1 cellular context compared by ENCODE assay signal in the genomic region with DNA sequence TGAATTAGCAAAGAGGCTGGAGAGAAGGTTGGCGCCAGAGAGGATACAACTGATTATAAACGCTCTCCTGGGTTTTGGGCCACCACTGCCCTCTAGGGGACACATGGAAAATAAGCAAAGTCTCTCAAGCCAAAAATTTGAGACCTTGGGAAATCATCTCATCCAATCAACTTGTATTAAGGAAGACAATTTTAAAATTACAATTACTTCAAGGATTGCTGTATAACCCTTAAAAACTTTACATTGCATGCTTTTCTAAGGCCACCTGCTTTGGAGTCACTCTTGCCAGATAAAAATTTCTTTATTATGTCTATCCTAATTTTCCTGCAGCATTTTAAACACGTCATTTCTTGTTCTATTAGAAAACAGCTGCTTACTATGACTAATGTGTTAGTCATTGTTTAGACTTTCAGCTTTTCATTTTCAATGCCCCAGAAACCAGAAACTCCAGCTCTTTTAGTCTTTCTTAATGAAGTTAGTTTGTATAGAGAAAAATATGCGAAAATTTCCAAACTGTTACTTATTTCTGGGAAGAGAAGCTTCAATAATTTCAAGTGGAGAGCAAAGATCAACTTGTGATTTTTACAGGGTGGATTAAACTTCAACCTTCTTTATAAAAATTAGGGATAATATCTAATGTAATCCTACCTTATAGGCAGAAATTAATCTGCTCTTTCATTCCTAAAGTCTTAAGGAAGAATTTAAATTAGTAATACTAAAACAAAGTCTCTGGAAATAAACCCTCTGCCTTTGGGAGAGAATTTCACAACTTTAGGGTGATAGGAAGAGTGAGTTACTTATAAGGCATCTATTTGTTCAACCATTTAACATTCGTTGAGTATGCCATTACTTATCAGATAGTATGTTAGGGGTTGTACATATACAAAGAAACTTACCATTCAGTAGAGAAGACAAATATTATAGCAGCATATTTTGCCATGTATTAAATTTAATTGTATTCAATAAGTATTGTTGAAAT.
A peak's percentile ranks its signal among the peaks of the same experiment; 100 is the strongest.
TF ChIP-seq lines count a peak whose summit lies in the region.

No MANE protein-coding gene starts in this region.

TF ChIP-seq in SK-N-SH, 30 proteins besides CTCF, POLR2A, EP300 and RAD21 (continued from another document):
- TF ChIP-seq, protein P1, sequence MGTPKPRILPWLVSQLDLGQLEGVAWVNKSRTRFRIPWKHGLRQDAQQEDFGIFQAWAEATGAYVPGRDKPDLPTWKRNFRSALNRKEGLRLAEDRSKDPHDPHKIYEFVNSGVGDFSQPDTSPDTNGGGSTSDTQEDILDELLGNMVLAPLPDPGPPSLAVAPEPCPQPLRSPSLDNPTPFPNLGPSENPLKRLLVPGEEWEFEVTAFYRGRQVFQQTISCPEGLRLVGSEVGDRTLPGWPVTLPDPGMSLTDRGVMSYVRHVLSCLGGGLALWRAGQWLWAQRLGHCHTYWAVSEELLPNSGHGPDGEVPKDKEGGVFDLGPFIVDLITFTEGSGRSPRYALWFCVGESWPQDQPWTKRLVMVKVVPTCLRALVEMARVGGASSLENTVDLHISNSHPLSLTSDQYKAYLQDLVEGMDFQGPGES (IDR thresholded peaks at IDR 0.05; ENCODE audit: low read depth, low read length) = no peak
- TF ChIP-seq MXI1 (IDR thresholded peaks at IDR 0.05; ENCODE audit: low read depth, low read length) (0 out of 2 replicates have a peak, but pooled peaks have one; percentile 21), FOSL2 (IDR thresholded peaks at IDR 0.05; ENCODE audit: borderline replicate concordance, low read depth) (peak; percentile 89), MEF2A (IDR thresholded peaks at IDR 0.05; ENCODE audit: borderline replicate concordance, low read depth) (no peak), POLR2AphosphoS5 (IDR thresholded peaks at IDR 0.05; ENCODE audit: low read depth, low read length) (peak; percentile 51; the same call in 1 of the 2 replicates), SIN3A (IDR thresholded peaks at IDR 0.05; ENCODE audit: borderline replicate concordance, low read depth, low read length) (no peak), USF2 (IDR thresholded peaks at IDR 0.05; ENCODE audit: borderline replicate concordance, low read depth, low read length) (no peak), ELF1 (IDR thresholded peaks at IDR 0.05) (no peak), CHD2 (IDR thresholded peaks at IDR 0.05; ENCODE audit: low read length, partially characterized antibody) (peak; percentile 23), YY1 (IDR thresholded peaks at IDR 0.05; ENCODE audit: low read depth) (no peak), TCF12 (IDR thresholded peaks at IDR 0.05) (peak; percentile 90), SMC3 (IDR thresholded peaks at IDR 0.05; ENCODE audit: low read depth, low read length) (peak; percentile 82), FOXJ3 (CRISPR knock-in tag; IDR thresholded peaks at IDR 0.05) (no peak), JUND (IDR thresholded peaks at IDR 0.05) (peak; percentile 92), GABPA (IDR thresholded peaks at IDR 0.05; ENCODE audit: low read depth) (no peak), TEAD4 (IDR thresholded peaks at IDR 0.05; ENCODE audit: borderline replicate concordance, insufficient read depth) (peak; percentile 12; the same call in 1 of the 2 replicates), RCOR1 (IDR thresholded peaks at IDR 0.05; ENCODE audit: low read length) (no peak), TAF1 (IDR thresholded peaks at IDR 0.05; ENCODE audit: borderline replicate concordance, low read depth, low read length) (no peak), PBX3 (IDR thresholded peaks at IDR 0.05) (peak; percentile 79), RFX5 (IDR thresholded peaks at IDR 0.05; ENCODE audit: low read length) (peak; percentile 61; the same call in 1 of the 2 replicates), RXRA (IDR thresholded peaks at IDR 0.05; ENCODE audit: borderline replicate concordance, low read depth) (0 out of 2 replicates have a peak, but pooled peaks have one; percentile 6), EZH2phosphoT487 (IDR thresholded peaks at IDR 0.05; ENCODE audit: borderline replicate concordance, low read depth) (no peak), NFIC (IDR thresholded peaks at IDR 0.05; ENCODE audit: borderline replicate concordance) (peak; percentile 24; the same call in 1 of the 2 replicates)
- TF ChIP-seq, protein P2, sequence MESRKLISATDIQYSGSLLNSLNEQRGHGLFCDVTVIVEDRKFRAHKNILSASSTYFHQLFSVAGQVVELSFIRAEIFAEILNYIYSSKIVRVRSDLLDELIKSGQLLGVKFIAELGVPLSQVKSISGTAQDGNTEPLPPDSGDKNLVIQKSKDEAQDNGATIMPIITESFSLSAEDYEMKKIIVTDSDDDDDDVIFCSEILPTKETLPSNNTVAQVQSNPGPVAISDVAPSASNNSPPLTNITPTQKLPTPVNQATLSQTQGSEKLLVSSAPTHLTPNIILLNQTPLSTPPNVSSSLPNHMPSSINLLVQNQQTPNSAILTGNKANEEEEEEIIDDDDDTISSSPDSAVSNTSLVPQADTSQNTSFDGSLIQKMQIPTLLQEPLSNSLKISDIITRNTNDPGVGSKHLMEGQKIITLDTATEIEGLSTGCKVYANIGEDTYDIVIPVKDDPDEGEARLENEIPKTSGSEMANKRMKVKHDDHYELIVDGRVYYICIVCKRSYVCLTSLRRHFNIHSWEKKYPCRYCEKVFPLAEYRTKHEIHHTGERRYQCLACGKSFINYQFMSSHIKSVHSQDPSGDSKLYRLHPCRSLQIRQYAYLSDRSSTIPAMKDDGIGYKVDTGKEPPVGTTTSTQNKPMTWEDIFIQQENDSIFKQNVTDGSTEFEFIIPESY (IDR thresholded peaks at IDR 0.05; ENCODE audit: borderline replicate concordance, low read depth) = no peak
- TF ChIP-seq, protein P3, sequence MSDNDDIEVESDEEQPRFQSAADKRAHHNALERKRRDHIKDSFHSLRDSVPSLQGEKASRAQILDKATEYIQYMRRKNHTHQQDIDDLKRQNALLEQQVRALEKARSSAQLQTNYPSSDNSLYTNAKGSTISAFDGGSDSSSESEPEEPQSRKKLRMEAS (IDR thresholded peaks at IDR 0.05; ENCODE audit: low read depth) = no peak
- TF ChIP-seq, protein P4, sequence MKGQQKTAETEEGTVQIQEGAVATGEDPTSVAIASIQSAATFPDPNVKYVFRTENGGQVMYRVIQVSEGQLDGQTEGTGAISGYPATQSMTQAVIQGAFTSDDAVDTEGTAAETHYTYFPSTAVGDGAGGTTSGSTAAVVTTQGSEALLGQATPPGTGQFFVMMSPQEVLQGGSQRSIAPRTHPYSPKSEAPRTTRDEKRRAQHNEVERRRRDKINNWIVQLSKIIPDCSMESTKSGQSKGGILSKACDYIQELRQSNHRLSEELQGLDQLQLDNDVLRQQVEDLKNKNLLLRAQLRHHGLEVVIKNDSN (IDR thresholded peaks at IDR 0.05; ENCODE audit: borderline replicate concordance, low read depth) = no peak
TF ChIP-seq in SK-N-SH: peak in this region for 13.
